In the genomic region with DNA sequence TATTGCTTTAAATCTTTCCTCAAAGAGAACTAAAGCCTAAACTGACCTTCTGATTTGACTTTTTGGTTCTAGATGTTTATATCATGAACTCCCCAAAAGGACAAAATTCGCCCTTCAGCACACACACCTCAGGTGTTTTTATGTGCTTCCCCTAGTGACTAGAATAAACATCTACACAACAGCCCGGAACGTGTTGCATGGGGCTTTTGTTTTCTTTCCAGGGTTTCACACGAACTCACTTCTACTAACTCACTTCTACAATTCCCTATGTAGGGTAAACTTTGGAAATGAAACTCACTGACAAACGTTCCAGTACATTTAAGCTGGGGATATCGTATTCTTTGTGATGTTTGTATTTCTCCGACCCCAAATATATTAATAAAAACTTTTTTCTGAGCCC, we compare ENCODE assay signal across 8 cellular contexts. TPM values are rescaled to one million over a fixed set of nuclear protein-coding genes. Genes with fewer than 3 reads are reported as not detected.
A peak's percentile ranks its signal among the peaks of the same experiment; 100 is the strongest.
DNase-seq lines count a peak whose midpoint lies in the region; ATAC-seq and TF ChIP-seq lines count a peak whose summit lies in the region.

No MANE protein-coding gene starts in this region.

- H3K27me3 Mint-ChIP-seq in IgD-negative memory B cell: no peaks in the 10 kb centered on the region
- no peaks in the 10 kb centered on the region for H3K27me3 Mint-ChIP-seq in dendritic cell treated with granulocyte-macrophage colony-stimulating factor and Interleukin-4, amounts not matched to agents 40 ng/mL and 50 ng/mL, for 4 days

- H3K36me3 ChIP-seq in SK-N-MC (ENCODE audit: insufficient read depth, low read length) (peaks cover 29% of the 10 kb centered on the region), mesodermal cell (ENCODE audit: control insufficient read depth, insufficient read depth, low read length) (peaks cover 15% of the 10 kb centered on the region), aorta (ENCODE audit: control insufficient read depth in 1 of 2, insufficient read depth in 2 of 2, low read length in 1 of 2) (no peaks in the 10 kb centered on the region)

- peak; percentile 24 for TF ChIP-seq CTCF in GM12864 (IDR thresholded peaks at IDR 0.05; ENCODE audit: low read depth, low read length, missing control alignments)

- intact Hi-C loops in dendritic cell treated with granulocyte-macrophage colony-stimulating factor and Interleukin-4, amounts not matched to agents 40 ng/mL and 50 ng/mL, for 4 days (cut with micrococcal nuclease): loop anchor here (2.0 to 10.0 kb wide), 5 partner anchors 53 to 1652 kb away; a partner anchor contains a TSS
- intact Hi-C loops in aorta (cut with DNase I): loop anchor here in 1 of 2 donors (5.0 kb wide), 1 partner anchor 233 kb away; a partner anchor contains a TSS

- WGBS in mesodermal cell (ENCODE audit: insufficient coverage in 2 of 2), 2 experiments: 0% methylated on average over 1 of the region's 7 CpGs; no CpG with 5 or more reads in 1 of the 2 experiments
- 2 to 3% methylated on average over 7 of the region's 7 CpGs for WGBS in aorta, 2 donors

- H3K27ac Mint-ChIP-seq in IgD-negative memory B cell: peak overlapping the region; percentile 99 to 100 (median 100)
- peak overlapping the region; percentile 97 for H3K27ac Mint-ChIP-seq in dendritic cell treated with granulocyte-macrophage colony-stimulating factor and Interleukin-4, amounts not matched to agents 40 ng/mL and 50 ng/mL, for 4 days

- H3K4me1 Mint-ChIP-seq in IgD-negative memory B cell: peaks cover 40 to 52% (median 43%) of the 10 kb centered on the region in 3 donors
- H3K4me1 Mint-ChIP-seq in dendritic cell treated with granulocyte-macrophage colony-stimulating factor and Interleukin-4, amounts not matched to agents 40 ng/mL and 50 ng/mL, for 4 days (ENCODE audit: low read depth): peaks cover 40% of the 10 kb centered on the region

- H3K4me3 Mint-ChIP-seq in IgD-negative memory B cell: peak overlapping the region; percentile 99 to 100 (median 99)
- H3K4me3 Mint-ChIP-seq in dendritic cell treated with granulocyte-macrophage colony-stimulating factor and Interleukin-4, amounts not matched to agents 40 ng/mL and 50 ng/mL, for 4 days: peak overlapping the region; percentile 99

- no peaks in the 10 kb centered on the region for H3K9me3 Mint-ChIP-seq in IgD-negative memory B cell
- no peaks in the 10 kb centered on the region for H3K9me3 Mint-ChIP-seq in dendritic cell treated with granulocyte-macrophage colony-stimulating factor and Interleukin-4, amounts not matched to agents 40 ng/mL and 50 ng/mL, for 4 days

- peak; percentile 6 for DNase-seq in Ammon's horn (ENCODE audit: low spot score)
- peak; percentile 45 for DNase-seq in GM12864 (ENCODE audit: low read depth)
- no peak for DNase-seq in SK-N-MC (ENCODE audit: low read depth, low spot score)
- no peak for DNase-seq in aorta

- H3K9ac ChIP-seq in SK-N-MC (ENCODE audit: insufficient read length): peak overlapping the region; percentile 100

- H3K36me3 Mint-ChIP-seq in IgD-negative memory B cell: no peaks in the 10 kb centered on the region
- peaks cover 23% of the 10 kb centered on the region for H3K36me3 Mint-ChIP-seq in dendritic cell treated with granulocyte-macrophage colony-stimulating factor and Interleukin-4, amounts not matched to agents 40 ng/mL and 50 ng/mL, for 4 days (ENCODE audit: low read depth)

- peaks cover 7% of the 10 kb centered on the region for H3K4me1 ChIP-seq in mesodermal cell (ENCODE audit: control insufficient read depth, insufficient read depth, low read length, poor library complexity, severe bottlenecking)
- H3K4me1 ChIP-seq in aorta (ENCODE audit: control insufficient read depth in 1 of 2, insufficient read depth in 2 of 2, low read length in 2 of 2): peaks cover 0 to 1% of the 10 kb centered on the region in 2 donors

- H3K9me3 ChIP-seq in SK-N-MC (ENCODE audit: low read depth, low read length) (no peaks in the 10 kb centered on the region), mesodermal cell (ENCODE audit: control insufficient read depth, low read length) (no peaks in the 10 kb centered on the region), aorta (ENCODE audit: control insufficient read depth, low read length) (no peaks in the 10 kb centered on the region)

- H3K4me3 ChIP-seq in GM12864 (ENCODE audit: low read depth, low read length) (peak overlapping the region; percentile 92), SK-N-MC (peak overlapping the region; percentile 98), mesodermal cell (ENCODE audit: extremely low read depth, insufficient read depth, low read length, poor library complexity, severe bottlenecking) (peak overlapping the region; percentile 91), aorta (ENCODE audit: low read length in 2 of 2) (peak overlapping the region; percentile 77 to 90)

- no peaks in the 10 kb centered on the region for H3K27me3 ChIP-seq in aorta (ENCODE audit: control insufficient read depth in 1 of 2, insufficient read depth in 2 of 2, low read length in 1 of 2)

- ATAC-seq in aorta (ENCODE audit: low FRiP score) (no peak), GM18502 (IDR thresholded peaks at IDR 0.05; ENCODE audit: poor library complexity, unreplicated experiment) (no peak)

- H3K27ac ChIP-seq in SK-N-MC (0 out of 2 replicates have a peak overlapping the region, but pooled peaks have one; percentile 21), mesodermal cell (ENCODE audit: low read depth, low read length, severe bottlenecking) (peak overlapping the region; percentile 98), aorta (ENCODE audit: low read depth in 1 of 2, low read length in 2 of 2) (no peak overlapping the region)

RNA-seq across cellular contexts. Expression of a gene that starts 1.4 kb away (rescaled TPM):
- polyA plus RNA-seq in IgD-negative memory B cell: 44.0 TPM
- polyA plus RNA-seq in mesodermal cell (2013, experiment 1 of 2): 59.0 TPM
- 66.6 TPM for polyA plus RNA-seq in mesodermal cell (2013, experiment 2 of 2)
- 10 to 100 TPM; 74.9 to 98.7 TPM for total RNA-seq in aorta
- 10 to 100 TPM; 36.3 to 56.6 TPM for polyA plus RNA-seq in aorta

Comparison
In these comparisons a context has a peak if more than half of its experiments do, and no peak if none do; other contexts are left out.
1. DNase-seq: peak in Ammon's horn (single experiment) and GM12864 (single experiment); none in SK-N-MC (single experiment) and aorta (0 of 2).
2. H3K27ac ChIP-seq: peak in SK-N-MC (single experiment) and mesodermal cell (single experiment); none in aorta (0 of 2).
3. Peak in every context shown above with its lines, with median percentiles within 50 percentile points of each other: H3K4me3 ChIP-seq.